26 cellular contexts compared by ENCODE assay signal in the genomic region with DNA sequence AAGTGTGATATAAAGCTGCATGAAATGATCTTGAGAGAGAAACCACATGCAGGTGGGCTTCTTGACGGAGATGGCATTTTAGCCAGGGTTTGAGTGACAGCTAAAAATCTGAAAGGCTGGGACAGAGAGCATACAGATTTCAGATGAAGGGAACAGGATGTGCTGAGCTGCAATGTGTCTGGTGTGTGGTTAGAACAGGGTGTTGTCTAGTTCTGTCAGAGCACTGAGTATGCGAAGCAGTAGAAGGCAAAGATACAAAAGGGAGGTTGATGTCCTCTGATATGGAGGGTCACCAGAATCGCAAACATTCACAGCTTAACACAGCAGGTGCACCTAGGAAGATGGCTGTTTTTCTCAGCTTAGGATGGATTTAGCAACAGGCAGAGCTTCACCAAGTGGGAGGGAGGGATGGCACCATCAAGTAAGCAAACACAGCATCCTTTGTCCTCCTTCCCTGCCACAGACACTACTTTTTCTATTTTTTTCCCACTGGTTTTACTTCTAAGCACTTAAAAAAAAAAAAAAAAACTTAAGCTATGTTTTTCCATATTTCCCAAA.
DNase-seq lines count a peak whose midpoint lies in the region; FAIRE-seq and TF ChIP-seq lines count a peak whose summit lies in the region.
"Had no signal": no experiment of that assay in that cellular context is flagged by ENCODE, and none has a peak within 500 bp of the region (broad histone marks: within the 10 kb centered on the region; RNA-seq: fewer than 3 reads in every experiment).

No MANE protein-coding gene starts in this region.

- dilution Hi-C loops in mammary epithelial cell (cut with HindIII; ENCODE audit: low sequenced_read_pairs) = no loop called here

- FAIRE-seq in astrocyte (lab: Jason Lieb, UNC) = no peak
- FAIRE-seq: HepG2, urothelium cell line had no signal

- TF ChIP-seq CTCF in mammary epithelial cell (conservative IDR thresholded peaks at IDR 0.05 in 1 of 2, IDR thresholded peaks at IDR 0.05 in 1 of 2; ENCODE audit: extremely low read depth in 1 of 2, insufficient read depth in 1 of 2, low read depth in 1 of 2, low read length in 2 of 2) (no peak), breast epithelium (IDR thresholded peaks at IDR 0.05) (no peak), astrocyte (IDR thresholded peaks at IDR 0.05; ENCODE audit: insufficient read depth, low read depth, low read length) (no peak)

- intact Hi-C loops in mammary epithelial cell (cut with micrococcal nuclease) = no loop called here
- intact Hi-C loops in breast epithelium (cut with DNase I; ENCODE audit: low total_unique reads) = no loop called here
- intact Hi-C loops in activated naive CD4-positive, alpha-beta T cell treated with anti-CD3 and anti-CD28 coated beads for 36 hours (cut with micrococcal nuclease) = no loop called here

- in situ Hi-C loops in mammary epithelial cell (cut with MboI; ENCODE audit: low sequenced_read_pairs in 2 of 2) = no loop called here

- no peak overlapping the region for H3K27ac ChIP-seq in mammary epithelial cell (ENCODE audit: insufficient read depth, low read depth, low read length)
- H3K27ac ChIP-seq in breast epithelium = no peak overlapping the region
- H3K27ac ChIP-seq in astrocyte (ENCODE audit: low read depth, low read length) = no peak overlapping the region
- H3K27ac ChIP-seq: colonic mucosa, HL-60 had no signal

- H3K4me1 ChIP-seq in mammary epithelial cell (ENCODE audit: insufficient read depth, low read length) (peaks cover 5% of the 10 kb centered on the region), breast epithelium (no peaks in the 10 kb centered on the region), astrocyte (ENCODE audit: insufficient read depth, low read length) (no peaks in the 10 kb centered on the region)
- H3K4me1 ChIP-seq: colonic mucosa had no signal

- 71% methylated on average over 3 of the region's 3 CpGs for WGBS in mammary epithelial cell (ENCODE audit: low coverage, missing lambda C conversion rate)

- TF ChIP-seq POLR2A in breast epithelium (IDR thresholded peaks at IDR 0.05) = no peak

- H3K4me1 Mint-ChIP-seq in astrocyte (ENCODE audit: low read depth, unreplicated experiment) = peaks cover 1% of the 10 kb centered on the region
- no peaks in the 10 kb centered on the region for H3K4me1 Mint-ChIP-seq in activated naive CD4-positive, alpha-beta T cell treated with anti-CD3 and anti-CD28 coated beads for 36 hours (ENCODE audit: low read depth)
- H3K4me1 Mint-ChIP-seq: activated B cell treated with CpG ODN at 0.5 μM for 24 hours; activated naive CD8-positive, alpha-beta T cell treated with anti-CD3 and anti-CD28 coated beads, Interleukin-2, amount 50 U/mL, for 24 hours; nephron progenitor cell had no signal

- no peak overlapping the region for H3K4me3 ChIP-seq in mammary epithelial cell (replicated peaks in 1 of 3; ENCODE audit: insufficient read depth in 1 of 3, low read depth in 2 of 3, low read length in 3 of 3)
- H3K4me3 ChIP-seq in breast epithelium = no peak overlapping the region
- H3K4me3 ChIP-seq in astrocyte (ENCODE audit: insufficient read depth, low read depth, low read length) = no peak overlapping the region
- H3K4me3 ChIP-seq: colonic mucosa had no signal

- no peak overlapping the region for H3K27ac Mint-ChIP-seq in astrocyte (ENCODE audit: unreplicated experiment)
- no peak overlapping the region for H3K27ac Mint-ChIP-seq in activated naive CD4-positive, alpha-beta T cell treated with anti-CD3 and anti-CD28 coated beads for 36 hours
- H3K27ac Mint-ChIP-seq: activated B cell treated with CpG ODN at 0.5 μM for 24 hours; activated naive CD8-positive, alpha-beta T cell treated with anti-CD3 and anti-CD28 coated beads, Interleukin-2, amount 50 U/mL, for 24 hours; nephron progenitor cell; progenitor cell of endocrine pancreas had no signal

- H3K36me3 ChIP-seq in mammary epithelial cell (ENCODE audit: insufficient read depth, low read length) (no peaks in the 10 kb centered on the region), breast epithelium (no peaks in the 10 kb centered on the region), astrocyte (ENCODE audit: insufficient read depth, low read length) (no peaks in the 10 kb centered on the region)
- H3K36me3 ChIP-seq: colonic mucosa had no signal

- H3K79me2 ChIP-seq in mammary epithelial cell (ENCODE audit: insufficient read depth, low read length) = no peaks in the 10 kb centered on the region
- H3K79me2 ChIP-seq in astrocyte (ENCODE audit: insufficient read depth, low read length) = no peaks in the 10 kb centered on the region

- H3K4me3 Mint-ChIP-seq in astrocyte (ENCODE audit: unreplicated experiment) = no peak overlapping the region
- H3K4me3 Mint-ChIP-seq in activated naive CD4-positive, alpha-beta T cell treated with anti-CD3 and anti-CD28 coated beads for 36 hours = no peak overlapping the region
- H3K4me3 Mint-ChIP-seq: activated B cell treated with CpG ODN at 0.5 μM for 24 hours; activated naive CD8-positive, alpha-beta T cell treated with anti-CD3 and anti-CD28 coated beads, Interleukin-2, amount 50 U/mL, for 24 hours; brain; nephron progenitor cell had no signal

- H3K9me3 ChIP-seq in mammary epithelial cell (replicated peaks; ENCODE audit: insufficient read depth, low read length) (no peaks in the 10 kb centered on the region), breast epithelium (no peaks in the 10 kb centered on the region), astrocyte (ENCODE audit: insufficient read depth, low read depth, low read length) (no peaks in the 10 kb centered on the region)
- H3K9me3 ChIP-seq: colonic mucosa had no signal

- no peak overlapping the region for H3K9ac ChIP-seq in mammary epithelial cell (ENCODE audit: insufficient read depth, low read length)
- H3K9ac ChIP-seq in astrocyte (ENCODE audit: low read length) = no peak overlapping the region

- CTCF ChIA-PET in mammary epithelial cell (lab: Charles Lee; ENCODE audit: low non-redundant PET) = no interaction called here
- CTCF ChIA-PET in activated naive CD4-positive, alpha-beta T cell treated with anti-CD3 and anti-CD28 coated beads for 36 hours (lab: Charles Lee) = no interaction called here

- H4K20me1 ChIP-seq in mammary epithelial cell (ENCODE audit: insufficient read depth, low read length) = no peaks in the 10 kb centered on the region
- no peaks in the 10 kb centered on the region for H4K20me1 ChIP-seq in astrocyte (ENCODE audit: insufficient read depth, low read length)

- no TSS peak for BruUV-seq in mammary epithelial cell (replicated peaks; lab: Mats Ljungman, UMichigan)

- no peaks in the 10 kb centered on the region for H3K27me3 Mint-ChIP-seq in astrocyte (ENCODE audit: low read depth, unreplicated experiment)
- H3K27me3 Mint-ChIP-seq in activated naive CD4-positive, alpha-beta T cell treated with anti-CD3 and anti-CD28 coated beads for 36 hours (ENCODE audit: low read depth) = no peaks in the 10 kb centered on the region
- H3K27me3 Mint-ChIP-seq: activated B cell treated with CpG ODN at 0.5 μM for 24 hours; activated naive CD8-positive, alpha-beta T cell treated with anti-CD3 and anti-CD28 coated beads, Interleukin-2, amount 50 U/mL, for 24 hours; progenitor cell of endocrine pancreas had no signal

- no peaks in the 10 kb centered on the region for H3K9me3 Mint-ChIP-seq in astrocyte (ENCODE audit: unreplicated experiment)
- no peaks in the 10 kb centered on the region for H3K9me3 Mint-ChIP-seq in activated naive CD4-positive, alpha-beta T cell treated with anti-CD3 and anti-CD28 coated beads for 36 hours
- H3K9me3 Mint-ChIP-seq: activated B cell treated with CpG ODN at 0.5 μM for 24 hours; activated naive CD8-positive, alpha-beta T cell treated with anti-CD3 and anti-CD28 coated beads, Interleukin-2, amount 50 U/mL, for 24 hours; nephron progenitor cell had no signal

- DNase-seq in mammary epithelial cell (peak; percentile 14), breast epithelium (ENCODE audit: low spot score in 2 of 2) (no peak), astrocyte (ENCODE audit: low read depth) (no peak), medulla oblongata (ENCODE audit: extremely low spot score) (peak; percentile 58), superior temporal gyrus (ENCODE audit: extremely low spot score) (peak; percentile 48), DMS114 treated with DMSO at 0.1 percent for 48 hours (lab: John Stamatoyannopoulos, UW; ENCODE audit: unreplicated experiment) (no peak), GM19240 (ENCODE audit: insufficient read length, low spot score) (no peak)
- no peak for DNase-seq in activated naive CD4-positive, alpha-beta T cell treated with anti-CD3 and anti-CD28 coated beads for 36 hours
- DNase-seq: activated B cell treated with CpG ODN at 0.5 μM for 24 hours; activated CD4-positive, alpha-beta T cell treated with anti-CD3 and anti-CD28 coated beads, Interleukin-2, amount 50 U/mL, for 4 hours; activated CD8-positive, alpha-beta memory T cell treated with anti-CD3 and anti-CD28 coated beads, Interleukin-2, amount 50 U/mL, for 48 hours; activated naive CD8-positive, alpha-beta T cell treated with anti-CD3 and anti-CD28 coated beads, Interleukin-2, amount 50 U/mL, for 24 hours; colonic mucosa; DMS 273 treated with DMSO at 0.1 percent for 48 hours; GF-D8; left cardiac atrium; NCI-H1105 treated with DMSO at 0.1 percent for 48 hours; NCI-H2171; NCI-H774; nephron progenitor cell; T1000 had no signal

- H3K36me3 Mint-ChIP-seq in astrocyte (ENCODE audit: low read depth, unreplicated experiment) = no peaks in the 10 kb centered on the region
- no peaks in the 10 kb centered on the region for H3K36me3 Mint-ChIP-seq in activated naive CD4-positive, alpha-beta T cell treated with anti-CD3 and anti-CD28 coated beads for 36 hours (ENCODE audit: low read depth)
- H3K36me3 Mint-ChIP-seq: brain had no signal

- peak overlapping the region; percentile 67 for H2AFZ ChIP-seq in mammary epithelial cell (ENCODE audit: low read depth, low read length)
- peak overlapping the region; percentile 15 for H2AFZ ChIP-seq in astrocyte (ENCODE audit: low read depth, low read length)

- H3K27me3 ChIP-seq in mammary epithelial cell (ENCODE audit: insufficient read depth, low read length) (no peaks in the 10 kb centered on the region), breast epithelium (no peaks in the 10 kb centered on the region), astrocyte (ENCODE audit: insufficient read depth, low read length) (no peaks in the 10 kb centered on the region)
- H3K27me3 ChIP-seq: colonic mucosa had no signal

- H3K4me2 ChIP-seq in mammary epithelial cell (ENCODE audit: insufficient read depth, low read depth, low read length) (peak overlapping the region; percentile 37), astrocyte (ENCODE audit: low read length) (no peak overlapping the region)

Comparison
In these comparisons a context has a peak if more than half of its experiments do, and no peak if none do; other contexts are left out.
1. DNase-seq: peak in mammary epithelial cell (single experiment), medulla oblongata (single experiment) and superior temporal gyrus (single experiment); none in breast epithelium (0 of 2), astrocyte (single experiment), DMS114 treated with DMSO at 0.1 percent for 48 hours (single experiment), activated naive CD4-positive, alpha-beta T cell treated with anti-CD3 and anti-CD28 coated beads for 36 hours (single experiment) and GM19240 (single experiment).